9 cellular contexts compared by ENCODE assay signal in the genomic region with DNA sequence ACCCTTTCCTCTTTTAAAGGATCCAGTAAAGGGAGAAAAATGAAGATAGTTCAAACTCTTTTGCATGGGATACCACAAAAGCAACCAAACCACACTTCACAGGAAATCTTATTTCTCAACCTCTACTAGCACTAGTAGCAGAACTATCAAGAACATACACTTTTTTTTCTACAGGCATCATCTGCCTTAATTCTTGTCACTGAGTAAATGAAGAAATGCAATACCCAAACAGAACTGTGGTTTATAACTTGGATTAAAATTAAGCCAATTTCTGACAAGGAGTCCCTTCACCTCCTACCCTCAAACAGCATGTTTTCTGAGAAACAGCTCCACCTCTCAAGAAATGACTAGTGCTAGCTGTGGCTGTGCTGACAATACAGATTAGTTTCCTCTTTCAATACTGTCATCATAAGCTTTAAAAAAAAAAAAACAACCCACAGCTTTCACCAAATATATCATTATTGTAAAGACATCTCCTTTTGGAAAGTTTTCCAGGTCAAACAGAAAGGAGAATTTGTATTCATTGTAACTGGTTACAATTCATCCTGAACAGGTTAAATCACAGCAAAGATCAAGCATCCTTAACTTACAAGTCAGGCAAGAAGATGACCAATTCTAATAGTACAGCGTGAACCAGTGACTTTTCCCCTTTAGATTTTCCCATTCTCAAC. TPM values are rescaled to one million over a fixed set of nuclear protein-coding genes. Genes with fewer than 3 reads are reported as not detected.
DNase-seq lines count a peak whose midpoint lies in the region; ATAC-seq and TF ChIP-seq lines count a peak whose summit lies in the region.
"Had no signal": no experiment of that assay in that cellular context is flagged by ENCODE, and none has a peak within 500 bp of the region (broad histone marks: within the 10 kb centered on the region; RNA-seq: fewer than 3 reads in every experiment).

No MANE protein-coding gene starts in this region.

- H3K27ac ChIP-seq in adrenal gland (peak overlapping the region in 4 of 5 donors; percentile 10 to 81 (median 30)), coronary artery (peak overlapping the region in 1 of 2 donors; percentile 59)
- H3K27ac ChIP-seq in naive thymus-derived CD4-positive, alpha-beta T cell (ENCODE audit: low read depth, low read length), result peak overlapping the region; percentile 38
- H3K27ac ChIP-seq: SJSA1 had no signal

- TF ChIP-seq CTCF in GM13976 (IDR thresholded peaks at IDR 0.05; ENCODE audit: borderline replicate concordance, control extremely low read depth, extremely low read depth, insufficient read depth, missing control alignments) (no peak), adrenal gland (IDR thresholded peaks at IDR 0.05) (no peak), coronary artery (IDR thresholded peaks at IDR 0.05) (no peak), mesothelial cell of epicardium (IDR thresholded peaks at IDR 0.05; ENCODE audit: unreplicated experiment) (no peak)

- H3K27me3 ChIP-seq in adrenal gland, result no peaks in the 10 kb centered on the region
- H3K27me3 ChIP-seq in naive thymus-derived CD4-positive, alpha-beta T cell (ENCODE audit: control insufficient read depth in 2 of 2, insufficient read depth in 2 of 2, low read length in 2 of 2), result no peaks in the 10 kb centered on the region
- H3K27me3 ChIP-seq: SJSA1 had no signal

- H3K36me3 Mint-ChIP-seq in naive thymus-derived CD4-positive, alpha-beta T cell, result peaks cover 10 to 35% (median 16%) of the 10 kb centered on the region in 5 donors
- H3K36me3 Mint-ChIP-seq in mesothelial cell of epicardium, result peaks cover 5% of the 10 kb centered on the region

- H3K9me3 Mint-ChIP-seq in naive thymus-derived CD4-positive, alpha-beta T cell, result no peaks in the 10 kb centered on the region
- no peaks in the 10 kb centered on the region for H3K9me3 Mint-ChIP-seq in mesothelial cell of epicardium

- TF ChIP-seq POLR2A in adrenal gland (IDR thresholded peaks at IDR 0.05), result no peak

- H3K4me3 ChIP-seq in adrenal gland (no peak overlapping the region), coronary artery (no peak overlapping the region)
- H3K4me3 ChIP-seq in naive thymus-derived CD4-positive, alpha-beta T cell (ENCODE audit: low read length), result peak overlapping the region; percentile 29
- H3K4me3 ChIP-seq: SJSA1 had no signal

- H3K4me3 Mint-ChIP-seq in naive thymus-derived CD4-positive, alpha-beta T cell, result peak overlapping the region; percentile 41 to 84 (median 57)
- no peak overlapping the region for H3K4me3 Mint-ChIP-seq in mesothelial cell of epicardium

- WGBS in adrenal gland, 4 donors, result 80 to 90% (median 85%) methylated on average over 1 of the region's 1 CpG

- CTCF ChIA-PET in naive thymus-derived CD4-positive, alpha-beta T cell (lab: Charles Lee), result no interaction called here

- no peaks in the 10 kb centered on the region for H3K9me3 ChIP-seq in adrenal gland (replicated peaks in 1 of 3)
- H3K9me3 ChIP-seq in naive thymus-derived CD4-positive, alpha-beta T cell (ENCODE audit: control insufficient read depth in 2 of 3, low read length in 3 of 3), result no peaks in the 10 kb centered on the region
- H3K9me3 ChIP-seq: SJSA1 had no signal

- in situ Hi-C loops in GM13976 (cut with MboI; ENCODE audit: low sequenced_read_pairs, unreplicated experiment), result no loop called here

- H3K27me3 Mint-ChIP-seq in naive thymus-derived CD4-positive, alpha-beta T cell, result no peaks in the 10 kb centered on the region
- H3K27me3 Mint-ChIP-seq in mesothelial cell of epicardium (ENCODE audit: low read depth), result no peaks in the 10 kb centered on the region

- H3K27ac Mint-ChIP-seq in naive thymus-derived CD4-positive, alpha-beta T cell, result peak overlapping the region; percentile 7 to 98 (median 78)
- no peak overlapping the region for H3K27ac Mint-ChIP-seq in mesothelial cell of epicardium

- H3K4me1 Mint-ChIP-seq in naive thymus-derived CD4-positive, alpha-beta T cell, result peaks cover 35 to 73% (median 64%) of the 10 kb centered on the region in 7 donors
- peaks cover 29% of the 10 kb centered on the region for H3K4me1 Mint-ChIP-seq in mesothelial cell of epicardium

- peak; percentile 71 for DNase-seq in GM13976 (ENCODE audit: low spot score)
- peak; percentile 78 to 85 for DNase-seq in Kasumi-1 (lab: John Stamatoyannopoulos, UW)
- DNase-seq in adrenal gland, result peak in 2 of 7 donors; percentile 12 to 18
- DNase-seq in naive thymus-derived CD4-positive, alpha-beta T cell, result peak in 6 of 9 donors; percentile 16 to 50 (median 26)
- no peak for DNase-seq in coronary artery (ENCODE audit: low spot score)
- no peak for DNase-seq in NCI-H1694 treated with DMSO at 0.1 percent for 48 hours (lab: John Stamatoyannopoulos, UW)
- DNase-seq in mesothelial cell of epicardium (ENCODE audit: low spot score in 2 of 2, unreplicated experiment in 2 of 2), result no peak

- H3K36me3 ChIP-seq in adrenal gland (replicated peaks in 1 of 2), result no peaks in the 10 kb centered on the region
- peaks cover 0 to 10% (median 0%) of the 10 kb centered on the region in 3 experiments for H3K36me3 ChIP-seq in naive thymus-derived CD4-positive, alpha-beta T cell (ENCODE audit: control insufficient read depth in 2 of 3, insufficient read depth in 3 of 3, low read length in 3 of 3)

- intact Hi-C loops in adrenal gland (cut with DNase I), result no loop called here
- intact Hi-C loops in naive thymus-derived CD4-positive, alpha-beta T cell (cut with micrococcal nuclease), result loop anchor here (1.0 to 5.0 kb wide), 6 partner anchors 19 to 107 kb away; no protein-coding TSS in a partner anchor

- ATAC-seq in GM21786 (IDR thresholded peaks at IDR 0.05; ENCODE audit: unreplicated experiment), result peak; percentile 60
- ATAC-seq in naive thymus-derived CD4-positive, alpha-beta T cell, result peak; percentile 82

- POLR2A ChIA-PET in naive thymus-derived CD4-positive, alpha-beta T cell (lab: Charles Lee), result no interaction called here

- H3K4me1 ChIP-seq in adrenal gland (replicated peaks in 1 of 2), result peaks cover 13 to 31% of the 10 kb centered on the region in 2 donors
- peaks cover 34 to 37% of the 10 kb centered on the region in 2 donors for H3K4me1 ChIP-seq in naive thymus-derived CD4-positive, alpha-beta T cell (ENCODE audit: control insufficient read depth in 2 of 2, insufficient read depth in 2 of 2, low read length in 2 of 2)

RNA-seq across cellular contexts. Expression of a gene that starts 44.4 kb away (rescaled TPM):
- total RNA-seq in adrenal gland, result 10 to 100 TPM; 13.1 to 38.6 (median 30.4) TPM
- polyA plus RNA-seq in adrenal gland, result 10 to 100 TPM; 20.9 to 60.4 (median 36.4) TPM
- total RNA-seq in naive thymus-derived CD4-positive, alpha-beta T cell, result 10 to 100 TPM; 55.8 to 82.2 (median 76.2) TPM
- polyA plus RNA-seq in naive thymus-derived CD4-positive, alpha-beta T cell, result 10 to 100 TPM; 60.5 to 92.2 TPM
- 37.0 to 38.7 TPM (median 38.1 TPM) in 3 replicates for total RNA-seq in mesothelial cell of epicardium

Comparison
In these comparisons a context has a peak if more than half of its experiments do, and no peak if none do; other contexts are left out.
1. DNase-seq: peak in GM13976 (single experiment), Kasumi-1 (2 of 2) and naive thymus-derived CD4-positive, alpha-beta T cell (6 of 9); none in coronary artery (single experiment), NCI-H1694 treated with DMSO at 0.1 percent for 48 hours (single experiment) and mesothelial cell of epicardium (0 of 2).
2. intact Hi-C loops: an anchor here in naive thymus-derived CD4-positive, alpha-beta T cell (1.0 to 5.0 kb wide); none called in adrenal gland.